Comparison of ENCODE assay signal across 2 cellular contexts in genomic region chr7:151719895-151720238, GRCh38.
TF ChIP-seq lines count a peak whose summit lies in the region.

No MANE protein-coding gene starts in this region.

TF ChIP-seq in GM23338, 12 proteins besides CTCF, POLR2A, EP300 and RAD21:
- TF ChIP-seq EZH2phosphoT487 (IDR thresholded peaks at IDR 0.05; ENCODE audit: unreplicated experiment): no peak
- no peak for TF ChIP-seq POLR2AphosphoS5 (IDR thresholded peaks at IDR 0.05; ENCODE audit: low read depth)
- TF ChIP-seq NANOG (IDR thresholded peaks at IDR 0.05; ENCODE audit: borderline replicate concordance): no peak
- TF ChIP-seq JUNB (IDR thresholded peaks at IDR 0.05; ENCODE audit: unreplicated experiment): no peak
- no peak for TF ChIP-seq STAT1 (IDR thresholded peaks at IDR 0.05; ENCODE audit: unreplicated experiment)
- no peak for TF ChIP-seq ZNF462 (CRISPR knock-in tag; IDR thresholded peaks at IDR 0.05)
- no peak for TF ChIP-seq REST (IDR thresholded peaks at IDR 0.05; ENCODE audit: unreplicated experiment)
- no peak for TF ChIP-seq ZNF331 (CRISPR knock-in tag; IDR thresholded peaks at IDR 0.05; ENCODE audit: low read depth)
- TF ChIP-seq EZH2 (IDR thresholded peaks at IDR 0.05; ENCODE audit: low read depth, unreplicated experiment): no peak
- TF ChIP-seq ZNF114 (CRISPR knock-in tag; IDR thresholded peaks at IDR 0.05): no peak
- TF ChIP-seq ETS1 (IDR thresholded peaks at IDR 0.05): no peak
- TF ChIP-seq CREB1 (CRISPR knock-in tag; IDR thresholded peaks at IDR 0.05; ENCODE audit: low read depth): no peak

TF ChIP-seq in WTC11, 78 proteins besides CTCF, POLR2A, EP300 and RAD21:
- no peak for TF ChIP-seq ATF2 (CRISPR knock-in tag; IDR thresholded peaks at IDR 0.05; ENCODE audit: borderline replicate concordance, low read depth)
- no peak for TF ChIP-seq ZMAT4 (CRISPR knock-in tag; IDR thresholded peaks at IDR 0.05)
- TF ChIP-seq ARID4B (CRISPR knock-in tag; IDR thresholded peaks at IDR 0.05; ENCODE audit: borderline replicate concordance): no peak
- TF ChIP-seq AFF4 (CRISPR knock-in tag; IDR thresholded peaks at IDR 0.05; ENCODE audit: borderline replicate concordance): no peak
- no peak for TF ChIP-seq CREB1 (CRISPR knock-in tag; IDR thresholded peaks at IDR 0.05)
- no peak for TF ChIP-seq PRRX2 (CRISPR knock-in tag; IDR thresholded peaks at IDR 0.05)
- TF ChIP-seq TP53 (CRISPR knock-in tag; IDR thresholded peaks at IDR 0.05): no peak
- TF ChIP-seq ZNF121 (CRISPR knock-in tag; IDR thresholded peaks at IDR 0.05): no peak
- no peak for TF ChIP-seq NFATC4 (CRISPR knock-in tag; IDR thresholded peaks at IDR 0.05)
- TF ChIP-seq ATF1 (CRISPR knock-in tag; IDR thresholded peaks at IDR 0.05): no peak
- no peak for TF ChIP-seq CBFB (CRISPR knock-in tag; IDR thresholded peaks at IDR 0.05; ENCODE audit: low read depth)
- no peak for TF ChIP-seq USF2 (CRISPR knock-in tag; IDR thresholded peaks at IDR 0.05)
- TF ChIP-seq RELA (CRISPR knock-in tag; IDR thresholded peaks at IDR 0.05; ENCODE audit: borderline replicate concordance): no peak
